Comparison of ENCODE assay signal across 7 cellular contexts in the genomic region with DNA sequence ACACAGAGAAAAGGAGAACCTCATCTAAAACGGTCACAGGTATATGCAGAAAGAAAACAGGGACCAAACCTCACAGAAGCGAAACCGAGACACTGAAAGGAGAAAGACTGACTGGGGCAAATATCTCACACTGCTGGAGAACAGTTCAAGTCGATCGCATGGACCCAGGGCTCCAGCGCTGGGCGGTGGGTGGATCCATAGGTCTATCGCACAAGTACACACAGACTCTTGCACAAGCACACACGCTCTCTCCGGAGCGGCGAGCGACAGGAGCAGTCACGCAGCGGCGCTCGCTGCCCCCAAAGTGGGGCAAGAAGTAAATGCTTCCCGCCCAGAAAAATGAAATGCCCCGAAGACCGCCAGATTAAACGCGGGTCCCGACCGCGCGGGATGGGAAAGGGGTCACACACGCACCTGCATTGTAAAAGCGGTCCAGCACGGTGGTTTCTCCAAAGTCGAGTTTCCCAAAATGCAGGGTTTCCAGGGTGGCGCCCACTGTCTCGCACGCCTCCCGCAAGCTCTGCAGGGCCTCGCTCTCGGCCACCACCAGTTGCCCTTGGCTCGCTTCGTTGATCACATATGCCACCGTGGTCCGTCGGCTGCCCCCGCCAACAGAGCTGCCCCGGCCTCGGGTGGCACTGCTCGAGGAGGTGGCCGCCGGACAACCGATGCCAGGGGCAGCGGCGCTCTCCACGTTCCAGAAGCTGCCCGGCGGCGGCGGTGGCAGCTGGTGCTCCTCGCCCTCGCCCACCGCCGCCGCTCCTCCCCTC.
DNase-seq lines count a peak whose midpoint lies in the region; TF ChIP-seq lines count a peak whose summit lies in the region.

No MANE protein-coding gene starts in this region.

- TF ChIP-seq CTCF in GM13976 (IDR thresholded peaks at IDR 0.05; ENCODE audit: borderline replicate concordance, control extremely low read depth, extremely low read depth, insufficient read depth, missing control alignments) (no peak), WERI-Rb-1 (IDR thresholded peaks at IDR 0.05; ENCODE audit: low read depth, low read length) (no peak)

- H3K27ac ChIP-seq in WERI-Rb-1 = no peak overlapping the region
- H3K27ac ChIP-seq in caudate nucleus (ENCODE audit: low read depth, low read length) = peak overlapping the region; percentile 82
- H3K27ac ChIP-seq in layer of hippocampus (ENCODE audit: low read depth, low read length) = peak overlapping the region; percentile 77

- DNase-seq in GM13976 (ENCODE audit: low spot score) (peak; percentile 53), HEK293T (ENCODE audit: extremely low spot score) (peak; percentile 56), NAMALWA (ENCODE audit: low spot score) (peak; percentile 86), WERI-Rb-1 (peak; percentile 30), caudate nucleus (lab: John Stamatoyannopoulos, UW) (peak in 34 of 61 donors; percentile 6 to 70 (median 42))
- DNase-seq in stimulated activated CD4-positive, alpha-beta T cell treated with anti-CD3 and anti-CD28 coated beads, Interleukin-1b, Interleukin-23, amount 100 ng/mL, for 4 hours (ENCODE audit: low read depth in 2 of 2) = peak; percentile 38 to 39

- POLR2A ChIA-PET in HEK293T (lab: Yijun Ruan, JAX) = interaction anchor here (0.9 to 3.7 kb wide), 8 partner anchors 10 to 146 kb away, joined by 3 to 41 read pairs (median 4); no protein-coding TSS in a partner anchor

- no peaks in the 10 kb centered on the region for H3K27me3 ChIP-seq in WERI-Rb-1 (ENCODE audit: insufficient read depth, low read depth, severe bottlenecking)
- H3K27me3 ChIP-seq in layer of hippocampus (ENCODE audit: control insufficient read depth, insufficient read depth, low read length) = no peaks in the 10 kb centered on the region

- H3K36me3 ChIP-seq in WERI-Rb-1 = no peaks in the 10 kb centered on the region

- in situ Hi-C loops in GM13976 (cut with MboI; ENCODE audit: low sequenced_read_pairs, unreplicated experiment) = loop anchor here (5.0 kb wide), 1 partner anchor 144 kb away; no protein-coding TSS in a partner anchor

- peak overlapping the region; percentile 82 for H3K4me3 ChIP-seq in WERI-Rb-1 (ENCODE audit: low read depth, low read length)

- no peaks in the 10 kb centered on the region for H3K9me3 ChIP-seq in WERI-Rb-1 (ENCODE audit: severe bottlenecking)

- CTCF ChIA-PET in HEK293T (lab: Yijun Ruan, JAX) = interaction anchor here (0.7 to 4.9 kb wide), 32 partner anchors 7 to 837 kb away, joined by 3 to 102 read pairs (median 4); partner anchors contain the start of gene BCLAF1

TF ChIP-seq in HEK293T, 16 proteins besides CTCF, POLR2A, EP300 and RAD21:
- no peak for TF ChIP-seq SUZ12 (IDR thresholded peaks at IDR 0.05)
- TF ChIP-seq ARNT (IDR thresholded peaks at IDR 0.05) = no peak
- no peak for TF ChIP-seq FOXK2 (IDR thresholded peaks at IDR 0.05)
- no peak for TF ChIP-seq FOXA1 (IDR thresholded peaks at IDR 0.05)
- TF ChIP-seq L3MBTL2 (conservative IDR thresholded peaks at IDR 0.05) = peak; percentile 76
- TF ChIP-seq TARDBP (IDR thresholded peaks at IDR 0.05) = no peak
- TF ChIP-seq PKNOX1 (IDR thresholded peaks at IDR 0.05) = no peak
- TF ChIP-seq HDGF (IDR thresholded peaks at IDR 0.05; ENCODE audit: borderline replicate concordance) = no peak

Comparison
In these comparisons a context has a peak if more than half of its experiments do, and no peak if none do; other contexts are left out.
1. DNase-seq: peak in every context shown above with its lines; median percentile 86 in NAMALWA; 56 in HEK293T; 53 in GM13976; 42 in caudate nucleus; 38 in stimulated activated CD4-positive, alpha-beta T cell treated with anti-CD3 and anti-CD28 coated beads, Interleukin-1b, Interleukin-23, amount 100 ng/mL, for 4 hours; 30 in WERI-Rb-1.